ENCODE assay signal across 8 cellular contexts in genomic region chr1:198157847-198158765, GRCh38. TPM values are rescaled to one million over a fixed set of nuclear protein-coding genes. Genes with fewer than 3 reads are reported as not detected.
DNase-seq lines count a peak whose midpoint lies in the region; ATAC-seq lines count a peak whose summit lies in the region.

No MANE protein-coding gene starts in this region.

- H3K36me3 ChIP-seq in MG63 (peaks cover 11% of the 10 kb centered on the region), skeletal muscle tissue (ENCODE audit: control insufficient read depth in 3 of 3, insufficient read depth in 3 of 3, low read length in 3 of 3) (no peaks in the 10 kb centered on the region)

- H3K4me3 ChIP-seq in MG63 (peak overlapping the region; percentile 87), skeletal muscle tissue (ENCODE audit: low read length in 3 of 3) (peak overlapping the region; percentile 72 to 88 (median 84))

- H3K9me3 Mint-ChIP-seq in activated naive CD4-positive, alpha-beta T cell treated with anti-CD3 and anti-CD28 coated beads, Interleukin-2, amount 50 U/mL, for 72 hours: no peaks in the 10 kb centered on the region

- peak in 1 of 2 donors; percentile 25 for ATAC-seq in activated naive CD4-positive, alpha-beta T cell treated with anti-CD3 and anti-CD28 coated beads, Interleukin-2, amount 50 U/mL, for 72 hours

- H3K4me1 ChIP-seq in skeletal muscle tissue (ENCODE audit: control insufficient read depth in 3 of 3, insufficient read depth in 3 of 3, low read length in 3 of 3): peaks cover 18 to 40% (median 33%) of the 10 kb centered on the region in 3 donors

- peak overlapping the region; percentile 95 for H3K27ac ChIP-seq in skeletal muscle tissue (ENCODE audit: low read depth, low read length)

- H3K27me3 ChIP-seq in MG63: no peaks in the 10 kb centered on the region
- H3K27me3 ChIP-seq in skeletal muscle tissue (ENCODE audit: control insufficient read depth in 3 of 3, insufficient read depth in 3 of 3, low read length in 3 of 3): no peaks in the 10 kb centered on the region

- DNase-seq in activated CD4-positive, CD25-positive, alpha-beta regulatory T cell treated with anti-CD3 and anti-CD28 coated beads, Interleukin-2, amount 50 U/mL, for 72 hours: peak; percentile 32
- DNase-seq in activated CD4-positive, CD25-positive, alpha-beta regulatory T cell (lab: John Stamatoyannopoulos, UW): no peak
- DNase-seq in MG63: peak; percentile 28
- DNase-seq in activated naive CD4-positive, alpha-beta T cell treated with anti-CD3 and anti-CD28 coated beads, Interleukin-2, amount 50 U/mL, for 72 hours (ENCODE audit: low spot score in 2 of 2): no peak
- peak; percentile 34 to 65 for DNase-seq in hippocampal formation (lab: John Stamatoyannopoulos, UW)
- no peak for DNase-seq in COLO829 (ENCODE audit: low spot score)
- DNase-seq in NCI-H2029 (lab: John Stamatoyannopoulos, UW): no peak

- H3K9me3 ChIP-seq in MG63 (no peaks in the 10 kb centered on the region), skeletal muscle tissue (ENCODE audit: control insufficient read depth in 3 of 3, low read length in 3 of 3) (no peaks in the 10 kb centered on the region)

- H3K36me3 Mint-ChIP-seq in activated naive CD4-positive, alpha-beta T cell treated with anti-CD3 and anti-CD28 coated beads, Interleukin-2, amount 50 U/mL, for 72 hours: peaks cover 17 to 21% of the 10 kb centered on the region in 2 donors

- H3K27ac Mint-ChIP-seq in activated naive CD4-positive, alpha-beta T cell treated with anti-CD3 and anti-CD28 coated beads, Interleukin-2, amount 50 U/mL, for 72 hours: peak overlapping the region; percentile 96 to 100

- peak overlapping the region; percentile 78 to 87 (median 84) for H3K9ac ChIP-seq in skeletal muscle tissue (ENCODE audit: low read depth in 1 of 3, low read length in 3 of 3)

RNA-seq across cellular contexts. Expression of gene NEK7, which starts 1.3 kb away (rescaled TPM):
- 242 and 562 TPM in 2 replicates for total RNA-seq in MG63 (2014; rRNA removed; shearing (Covaris generic); ENCODE audit: low replicate concordance)
- total RNA-seq in activated naive CD4-positive, alpha-beta T cell treated with anti-CD3 and anti-CD28 coated beads, Interleukin-2, amount 50 U/mL, for 72 hours: 10 to 100 TPM; 45.5 to 60.1 TPM
- total RNA-seq in skeletal muscle tissue: 52.7 TPM

Comparison
In these comparisons a context has a peak if more than half of its experiments do, and no peak if none do; other contexts are left out.
1. DNase-seq: peak in activated CD4-positive, CD25-positive, alpha-beta regulatory T cell treated with anti-CD3 and anti-CD28 coated beads, Interleukin-2, amount 50 U/mL, for 72 hours (single experiment), MG63 (single experiment) and hippocampal formation (2 of 2); none in activated CD4-positive, CD25-positive, alpha-beta regulatory T cell (0 of 4), activated naive CD4-positive, alpha-beta T cell treated with anti-CD3 and anti-CD28 coated beads, Interleukin-2, amount 50 U/mL, for 72 hours (0 of 2), COLO829 (single experiment) and NCI-H2029 (single experiment).